10 cellular contexts compared by ENCODE assay signal in the genomic region with DNA sequence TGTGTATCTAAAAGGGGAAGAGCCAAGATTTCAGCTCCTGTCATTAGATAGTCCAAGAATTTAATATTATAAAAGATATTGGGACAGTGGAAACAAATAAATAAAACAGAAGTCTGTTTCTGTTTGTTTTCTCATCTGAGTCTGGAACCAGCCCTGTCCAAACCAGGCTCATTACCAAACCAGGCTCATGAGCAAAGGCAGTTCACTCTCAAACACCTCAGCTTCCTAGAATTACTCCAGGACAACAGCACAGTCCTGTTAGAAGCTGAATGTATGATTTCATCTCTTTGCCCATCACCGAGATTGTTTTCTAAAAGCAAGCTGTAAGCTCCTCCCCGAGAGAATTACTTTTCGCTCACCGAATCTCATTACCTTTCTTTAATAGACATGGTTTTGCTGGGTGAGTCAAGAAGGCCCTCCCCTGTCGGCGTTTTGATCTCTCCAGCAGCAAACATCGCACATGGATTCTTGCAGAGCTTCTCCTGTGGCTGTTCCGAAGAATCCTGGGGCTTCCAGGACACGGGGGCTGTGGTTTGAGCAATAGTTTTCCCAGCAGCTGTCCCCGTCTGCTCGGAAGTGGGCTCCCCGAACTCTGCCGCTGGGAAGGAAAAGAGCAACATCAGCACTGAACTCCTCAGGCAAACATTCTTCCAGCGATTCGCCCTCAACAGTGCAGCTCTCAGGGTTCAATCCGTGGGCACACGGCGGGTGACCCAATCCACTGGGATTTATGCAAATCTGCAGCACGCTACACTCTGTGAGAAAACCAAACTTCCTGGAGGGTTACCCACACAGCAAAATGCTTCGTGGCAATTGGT.
DNase-seq lines count a peak whose midpoint lies in the region; ATAC-seq and TF ChIP-seq lines count a peak whose summit lies in the region.
"Had no signal": no experiment of that assay in that cellular context is flagged by ENCODE, and none has a peak within 500 bp of the region (broad histone marks: within the 10 kb centered on the region; RNA-seq: fewer than 3 reads in every experiment).

No MANE protein-coding gene starts in this region.

- no peaks in the 10 kb centered on the region for H3K27me3 ChIP-seq in lower lobe of right lung (ENCODE audit: low read depth)

- no peaks in the 10 kb centered on the region for H3K9me3 ChIP-seq in lower lobe of right lung

- intact Hi-C loops in lower lobe of right lung (cut with DNase I): no loop called here

- TF ChIP-seq CTCF in choroid plexus epithelial cell (conservative IDR thresholded peaks at IDR 0.05; ENCODE audit: low read depth, low read length) (no peak), lower lobe of right lung (IDR thresholded peaks at IDR 0.05) (no peak)

- ATAC-seq in lower lobe of right lung (peak; percentile 28 to 41), GM21825 (IDR thresholded peaks at IDR 0.05; ENCODE audit: unreplicated experiment) (no peak), GM19035 (IDR thresholded peaks at IDR 0.05; ENCODE audit: unreplicated experiment) (no peak)

- H3K4me3 ChIP-seq in choroid plexus epithelial cell (ENCODE audit: low read depth, low read length) (peak overlapping the region; percentile 47), lower lobe of right lung (peak overlapping the region; percentile 18)

- H3K36me3 ChIP-seq in lower lobe of right lung: peaks cover 89% of the 10 kb centered on the region

- H3K27ac ChIP-seq in lower lobe of right lung: peak overlapping the region; percentile 41

- no peaks in the 10 kb centered on the region for H3K4me1 ChIP-seq in lower lobe of right lung

- peak; percentile 40 for DNase-seq in M059J (ENCODE audit: low read depth)
- peak; percentile 75 for DNase-seq in choroid plexus epithelial cell (ENCODE audit: low read depth)
- no peak for DNase-seq in lower lobe of right lung
- peak; percentile 79 for DNase-seq in smooth muscle cell of the brain vasculature (ENCODE audit: low read depth, low spot score)
- DNase-seq in NCI-H1930 (lab: John Stamatoyannopoulos, UW): no peak
- DNase-seq in D341Med (ENCODE audit: low spot score): no peak
- DNase-seq: activated T-cell treated with anti-CD3 and anti-CD28 coated beads for 4 hours, NCI-H187 had no signal

Comparison
In these comparisons a context has a peak if more than half of its experiments do, and no peak if none do; other contexts are left out.
1. DNase-seq: peak in M059J (single experiment), choroid plexus epithelial cell (single experiment) and smooth muscle cell of the brain vasculature (single experiment); none in lower lobe of right lung (single experiment), NCI-H1930 (0 of 2) and D341Med (single experiment).
2. ATAC-seq: peak in lower lobe of right lung (2 of 2); none in GM21825 (single experiment) and GM19035 (single experiment).